8 cellular contexts compared by ENCODE assay signal in the genomic region with DNA sequence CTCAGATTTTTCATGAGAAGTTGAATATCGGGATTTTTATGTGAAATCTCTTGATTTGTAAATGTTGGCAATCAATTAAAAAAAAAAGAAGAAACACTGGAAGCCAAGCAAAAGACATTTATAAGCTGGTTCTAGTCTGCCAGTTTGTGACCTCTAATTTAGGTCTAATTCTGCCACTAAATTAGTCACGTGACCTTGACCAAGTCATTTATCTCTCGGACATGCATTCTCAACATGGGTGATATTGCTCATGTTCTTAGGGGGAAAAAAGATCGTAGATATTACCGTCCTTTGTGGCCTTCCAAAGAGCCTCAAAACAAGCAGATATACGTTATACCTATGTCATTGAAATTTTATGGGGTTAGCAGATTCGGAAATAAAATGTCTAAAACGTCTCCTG. TPM values are rescaled to one million over a fixed set of nuclear protein-coding genes. Genes with fewer than 3 reads are reported as not detected.
DNase-seq lines count a peak whose midpoint lies in the region; ATAC-seq, FAIRE-seq and TF ChIP-seq lines count a peak whose summit lies in the region.

No MANE protein-coding gene starts in this region.

- H3K27ac ChIP-seq in astrocyte (ENCODE audit: low read depth, low read length) = peak overlapping the region; percentile 77
- peak overlapping the region; percentile 89 for H3K27ac ChIP-seq in upper lobe of right lung

- peaks cover 2% of the 10 kb centered on the region for H4K20me1 ChIP-seq in astrocyte (ENCODE audit: insufficient read depth, low read length)

- FAIRE-seq in astrocyte (lab: Jason Lieb, UNC) = no peak

- peak overlapping the region; percentile 89 for H3K9ac ChIP-seq in astrocyte (ENCODE audit: low read length)

- H3K36me3 Mint-ChIP-seq in activated naive CD4-positive, alpha-beta T cell treated with anti-CD3 and anti-CD28 coated beads, Interleukin-2, amount 50 U/mL, for 24 hours = no peaks in the 10 kb centered on the region
- H3K36me3 Mint-ChIP-seq in astrocyte (ENCODE audit: low read depth, unreplicated experiment) = peaks cover 3% of the 10 kb centered on the region

- H3K79me2 ChIP-seq in astrocyte (ENCODE audit: insufficient read depth, low read length) = peaks cover 26% of the 10 kb centered on the region

- TF ChIP-seq POLR2A in lower leg skin (IDR thresholded peaks at IDR 0.05) = no peak

- no peaks in the 10 kb centered on the region for H3K27me3 Mint-ChIP-seq in activated naive CD4-positive, alpha-beta T cell treated with anti-CD3 and anti-CD28 coated beads, Interleukin-2, amount 50 U/mL, for 24 hours
- no peaks in the 10 kb centered on the region for H3K27me3 Mint-ChIP-seq in astrocyte (ENCODE audit: low read depth, unreplicated experiment)

- 39 to 41% methylated on average over 8 of the region's 8 CpGs for WGBS in lower leg skin, 2 donors

- H3K4me3 ChIP-seq in astrocyte (ENCODE audit: insufficient read depth, low read depth, low read length) (peak overlapping the region; percentile 85), lower leg skin (ENCODE audit: low read depth, poor library complexity, severe bottlenecking) (peak overlapping the region; percentile 85), upper lobe of right lung (peak overlapping the region; percentile 92)

- intact Hi-C loops in lower leg skin (cut with DNase I; ENCODE audit: low total_unique reads) (no loop called here), upper lobe of right lung (cut with DNase I) (no loop called here)

- TF ChIP-seq CTCF in astrocyte (IDR thresholded peaks at IDR 0.05; ENCODE audit: insufficient read depth, low read depth, low read length) (no peak), lower leg skin (IDR thresholded peaks at IDR 0.05) (no peak), upper lobe of right lung (IDR thresholded peaks at IDR 0.05) (no peak)

- no peaks in the 10 kb centered on the region for H3K9me3 ChIP-seq in astrocyte (ENCODE audit: insufficient read depth, low read depth, low read length)
- no peaks in the 10 kb centered on the region for H3K9me3 ChIP-seq in upper lobe of right lung

- peak overlapping the region; percentile 98 for H3K4me3 Mint-ChIP-seq in activated naive CD4-positive, alpha-beta T cell treated with anti-CD3 and anti-CD28 coated beads, Interleukin-2, amount 50 U/mL, for 24 hours
- H3K4me3 Mint-ChIP-seq in astrocyte (ENCODE audit: unreplicated experiment) = peak overlapping the region; percentile 94

- no peak for ATAC-seq in upper lobe of right lung
- ATAC-seq in HG03469 (IDR thresholded peaks at IDR 0.05; ENCODE audit: unreplicated experiment) = no peak

- H3K4me1 ChIP-seq in astrocyte (ENCODE audit: insufficient read depth, low read length) = peaks cover 14% of the 10 kb centered on the region
- peaks cover 4% of the 10 kb centered on the region for H3K4me1 ChIP-seq in upper lobe of right lung

- DNase-seq in activated naive CD4-positive, alpha-beta T cell treated with Interleukin-2 at 50 U/mL for 16 hours = no peak
- DNase-seq in astrocyte (ENCODE audit: low read depth) (no peak), lower leg skin (ENCODE audit: low spot score in 2 of 2) (no peak), upper lobe of right lung (no peak), iPS-NIHi7 (ENCODE audit: extremely low spot score) (no peak), middle frontal gyrus (ENCODE audit: extremely low spot score, low spot score) (no peak)

- peak overlapping the region; percentile 96 for H2AFZ ChIP-seq in astrocyte (ENCODE audit: low read depth, low read length)

- no peaks in the 10 kb centered on the region for H3K9me3 Mint-ChIP-seq in activated naive CD4-positive, alpha-beta T cell treated with anti-CD3 and anti-CD28 coated beads, Interleukin-2, amount 50 U/mL, for 24 hours
- H3K9me3 Mint-ChIP-seq in astrocyte (ENCODE audit: unreplicated experiment) = no peaks in the 10 kb centered on the region

- peak overlapping the region; percentile 98 for H3K4me2 ChIP-seq in astrocyte (ENCODE audit: low read length)

- H3K36me3 ChIP-seq in astrocyte (ENCODE audit: insufficient read depth, low read length) (no peaks in the 10 kb centered on the region), upper lobe of right lung (no peaks in the 10 kb centered on the region)

- peak overlapping the region; percentile 10 for H3K27ac Mint-ChIP-seq in activated naive CD4-positive, alpha-beta T cell treated with anti-CD3 and anti-CD28 coated beads, Interleukin-2, amount 50 U/mL, for 24 hours
- peak overlapping the region; percentile 49 for H3K27ac Mint-ChIP-seq in astrocyte (ENCODE audit: unreplicated experiment)

- no peaks in the 10 kb centered on the region for H3K27me3 ChIP-seq in astrocyte (ENCODE audit: insufficient read depth, low read length)
- no peaks in the 10 kb centered on the region for H3K27me3 ChIP-seq in upper lobe of right lung

- H3K4me1 Mint-ChIP-seq in activated naive CD4-positive, alpha-beta T cell treated with anti-CD3 and anti-CD28 coated beads, Interleukin-2, amount 50 U/mL, for 24 hours = peaks cover 23% of the 10 kb centered on the region
- peaks cover 3% of the 10 kb centered on the region for H3K4me1 Mint-ChIP-seq in astrocyte (ENCODE audit: low read depth, unreplicated experiment)

RNA-seq across cellular contexts. Expression of a gene that starts 52.9 kb away (rescaled TPM):
- total RNA-seq in astrocyte (5.1 and 5.4 TPM in 2 replicates), lower leg skin (1 to 10 TPM; 5.9 to 9.1 (median 7.6) TPM), upper lobe of right lung (10.0 TPM)
